In the genomic region with DNA sequence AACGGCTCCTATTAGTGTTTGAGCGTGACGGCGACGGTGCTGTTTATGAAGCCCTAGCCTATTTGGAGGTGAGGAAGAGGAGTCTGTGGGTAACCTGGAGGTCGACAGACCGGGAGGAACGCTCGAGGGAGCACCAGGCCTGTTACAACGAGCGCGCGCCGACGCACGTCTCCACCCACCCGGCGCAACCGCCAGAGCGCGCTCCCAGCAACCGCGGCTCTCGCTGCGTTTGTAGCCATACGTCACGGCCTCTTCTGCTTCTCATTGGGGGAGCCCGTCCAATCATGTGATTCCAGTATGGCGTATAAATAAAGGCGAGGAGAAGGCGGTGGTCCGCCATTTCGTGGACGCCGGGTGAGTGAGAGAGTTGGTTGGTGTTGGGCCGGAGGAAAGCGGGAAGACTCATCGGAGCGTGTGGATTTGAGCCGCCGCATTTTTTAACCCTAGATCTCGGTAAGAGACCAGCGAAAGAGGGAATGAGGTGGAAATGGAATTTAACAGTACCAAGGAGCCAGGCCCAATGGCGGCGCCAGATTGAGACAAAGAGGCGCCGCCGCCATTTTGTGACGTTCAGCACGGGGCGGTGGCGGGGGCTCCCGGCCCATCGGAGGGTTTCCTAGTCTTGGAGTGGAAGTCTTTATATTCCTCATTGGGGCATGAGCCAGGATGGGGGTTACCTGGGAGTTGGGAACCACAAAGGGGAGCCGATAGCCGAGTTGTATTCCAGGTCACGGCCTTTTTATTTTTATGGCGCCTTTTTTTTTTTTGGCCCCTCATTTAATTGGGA, we compare ENCODE assay signal across 1 cellular context.
TF ChIP-seq lines count a peak whose summit lies in the region.

A gene (plus strand): TSS at position 334 of the 787 bp plus-strand sequence. CDS start 2,401 bp downstream, outside the sequence.

TF ChIP-seq in HepG2, 621 proteins besides CTCF, POLR2A, EP300 and RAD21 (continued from another document and continues in another):
- TF ChIP-seq, protein P1, sequence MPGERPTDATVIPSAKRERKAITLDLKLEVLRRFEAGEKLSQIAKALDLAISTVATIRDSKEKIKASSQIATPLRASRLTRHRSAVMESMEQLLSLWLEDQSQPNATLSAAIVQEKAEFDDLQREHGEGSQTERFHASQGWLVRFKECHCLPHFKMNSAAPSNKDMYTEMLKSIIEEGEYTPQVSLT (CRISPR knock-in tag; IDR thresholded peaks at IDR 0.05; ENCODE audit: borderline replicate concordance, low read depth) = no peak; the same call in 1 of the 2 replicates
- TF ChIP-seq ZNF563 (CRISPR knock-in tag; IDR thresholded peaks at IDR 0.05) (no peak; the same call in 1 of the 2 replicates), ZNF335 (CRISPR knock-in tag; IDR thresholded peaks at IDR 0.05) (peak; percentile 84), GABPA (IDR thresholded peaks at IDR 0.05; ENCODE audit: low read depth, low read length) (no peak), GABPA (CRISPR knock-in tag; IDR thresholded peaks at IDR 0.05; ENCODE audit: low read depth) (no peak; the same call in 1 of the 2 replicates), TBX3 (IDR thresholded peaks at IDR 0.05; ENCODE audit: borderline replicate concordance) (no peak), MAFK (conservative IDR thresholded peaks at IDR 0.05 in 1 of 2, IDR thresholded peaks at IDR 0.05 in 1 of 2; ENCODE audit: low read length in 2 of 2) (no peak), YEATS4 (CRISPR knock-in tag; IDR thresholded peaks at IDR 0.05; ENCODE audit: borderline replicate concordance) (peak; percentile 96), ZIK1 (CRISPR knock-in tag; IDR thresholded peaks at IDR 0.05; ENCODE audit: borderline replicate concordance, low read depth) (peak; percentile 93; the same call in 1 of the 2 replicates), NCOR1 (IDR thresholded peaks at IDR 0.05; ENCODE audit: borderline replicate concordance, low read length) (0 out of 2 replicates have a peak, but pooled peaks have one; percentile 44), SNAI1 (CRISPR knock-in tag; IDR thresholded peaks at IDR 0.05; ENCODE audit: borderline replicate concordance) (peak; percentile 89; the same call in 1 of the 2 replicates), ZNF354B (CRISPR knock-in tag; IDR thresholded peaks at IDR 0.05) (0 out of 2 replicates have a peak, but pooled peaks have one; percentile 45), TP53 (CRISPR knock-in tag; conservative IDR thresholded peaks at IDR 0.05) (no peak), ADNP (CRISPR knock-in tag; IDR thresholded peaks at IDR 0.05) (no peak), ZNF749 (CRISPR knock-in tag; IDR thresholded peaks at IDR 0.05; ENCODE audit: borderline replicate concordance) (peak; percentile 67; the same call in 1 of the 2 replicates), ZNF282 (IDR thresholded peaks at IDR 0.05; ENCODE audit: partially characterized antibody) (no peak), DNMT3B (CRISPR knock-in tag; conservative IDR thresholded peaks at IDR 0.05) (peak; percentile 88)
- TF ChIP-seq, protein P2, sequence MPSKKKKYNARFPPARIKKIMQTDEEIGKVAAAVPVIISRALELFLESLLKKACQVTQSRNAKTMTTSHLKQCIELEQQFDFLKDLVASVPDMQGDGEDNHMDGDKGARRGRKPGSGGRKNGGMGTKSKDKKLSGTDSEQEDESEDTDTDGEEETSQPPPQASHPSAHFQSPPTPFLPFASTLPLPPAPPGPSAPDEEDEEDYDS (CRISPR knock-in tag; IDR thresholded peaks at IDR 0.05) = peak; percentile 99
- TF ChIP-seq, protein P3, sequence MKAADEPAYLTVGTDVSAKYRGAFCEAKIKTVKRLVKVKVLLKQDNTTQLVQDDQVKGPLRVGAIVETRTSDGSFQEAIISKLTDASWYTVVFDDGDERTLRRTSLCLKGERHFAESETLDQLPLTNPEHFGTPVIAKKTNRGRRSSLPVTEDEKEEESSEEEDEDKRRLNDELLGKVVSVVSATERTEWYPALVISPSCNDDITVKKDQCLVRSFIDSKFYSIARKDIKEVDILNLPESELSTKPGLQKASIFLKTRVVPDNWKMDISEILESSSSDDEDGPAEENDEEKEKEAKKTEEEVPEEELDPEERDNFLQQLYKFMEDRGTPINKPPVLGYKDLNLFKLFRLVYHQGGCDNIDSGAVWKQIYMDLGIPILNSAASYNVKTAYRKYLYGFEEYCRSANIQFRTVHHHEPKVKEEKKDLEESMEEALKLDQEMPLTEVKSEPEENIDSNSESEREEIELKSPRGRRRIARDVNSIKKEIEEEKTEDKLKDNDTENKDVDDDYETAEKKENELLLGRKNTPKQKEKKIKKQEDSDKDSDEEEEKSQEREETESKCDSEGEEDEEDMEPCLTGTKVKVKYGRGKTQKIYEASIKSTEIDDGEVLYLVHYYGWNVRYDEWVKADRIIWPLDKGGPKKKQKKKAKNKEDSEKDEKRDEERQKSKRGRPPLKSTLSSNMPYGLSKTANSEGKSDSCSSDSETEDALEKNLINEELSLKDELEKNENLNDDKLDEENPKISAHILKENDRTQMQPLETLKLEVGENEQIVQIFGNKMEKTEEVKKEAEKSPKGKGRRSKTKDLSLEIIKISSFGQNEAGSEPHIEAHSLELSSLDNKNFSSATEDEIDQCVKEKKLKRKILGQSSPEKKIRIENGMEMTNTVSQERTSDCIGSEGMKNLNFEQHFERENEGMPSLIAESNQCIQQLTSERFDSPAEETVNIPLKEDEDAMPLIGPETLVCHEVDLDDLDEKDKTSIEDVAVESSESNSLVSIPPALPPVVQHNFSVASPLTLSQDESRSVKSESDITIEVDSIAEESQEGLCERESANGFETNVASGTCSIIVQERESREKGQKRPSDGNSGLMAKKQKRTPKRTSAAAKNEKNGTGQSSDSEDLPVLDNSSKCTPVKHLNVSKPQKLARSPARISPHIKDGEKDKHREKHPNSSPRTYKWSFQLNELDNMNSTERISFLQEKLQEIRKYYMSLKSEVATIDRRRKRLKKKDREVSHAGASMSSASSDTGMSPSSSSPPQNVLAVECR (CRISPR knock-in tag; IDR thresholded peaks at IDR 0.05; ENCODE audit: borderline replicate concordance) = peak; percentile 82; the same call in 1 of the 2 replicates
- TF ChIP-seq, protein P4, sequence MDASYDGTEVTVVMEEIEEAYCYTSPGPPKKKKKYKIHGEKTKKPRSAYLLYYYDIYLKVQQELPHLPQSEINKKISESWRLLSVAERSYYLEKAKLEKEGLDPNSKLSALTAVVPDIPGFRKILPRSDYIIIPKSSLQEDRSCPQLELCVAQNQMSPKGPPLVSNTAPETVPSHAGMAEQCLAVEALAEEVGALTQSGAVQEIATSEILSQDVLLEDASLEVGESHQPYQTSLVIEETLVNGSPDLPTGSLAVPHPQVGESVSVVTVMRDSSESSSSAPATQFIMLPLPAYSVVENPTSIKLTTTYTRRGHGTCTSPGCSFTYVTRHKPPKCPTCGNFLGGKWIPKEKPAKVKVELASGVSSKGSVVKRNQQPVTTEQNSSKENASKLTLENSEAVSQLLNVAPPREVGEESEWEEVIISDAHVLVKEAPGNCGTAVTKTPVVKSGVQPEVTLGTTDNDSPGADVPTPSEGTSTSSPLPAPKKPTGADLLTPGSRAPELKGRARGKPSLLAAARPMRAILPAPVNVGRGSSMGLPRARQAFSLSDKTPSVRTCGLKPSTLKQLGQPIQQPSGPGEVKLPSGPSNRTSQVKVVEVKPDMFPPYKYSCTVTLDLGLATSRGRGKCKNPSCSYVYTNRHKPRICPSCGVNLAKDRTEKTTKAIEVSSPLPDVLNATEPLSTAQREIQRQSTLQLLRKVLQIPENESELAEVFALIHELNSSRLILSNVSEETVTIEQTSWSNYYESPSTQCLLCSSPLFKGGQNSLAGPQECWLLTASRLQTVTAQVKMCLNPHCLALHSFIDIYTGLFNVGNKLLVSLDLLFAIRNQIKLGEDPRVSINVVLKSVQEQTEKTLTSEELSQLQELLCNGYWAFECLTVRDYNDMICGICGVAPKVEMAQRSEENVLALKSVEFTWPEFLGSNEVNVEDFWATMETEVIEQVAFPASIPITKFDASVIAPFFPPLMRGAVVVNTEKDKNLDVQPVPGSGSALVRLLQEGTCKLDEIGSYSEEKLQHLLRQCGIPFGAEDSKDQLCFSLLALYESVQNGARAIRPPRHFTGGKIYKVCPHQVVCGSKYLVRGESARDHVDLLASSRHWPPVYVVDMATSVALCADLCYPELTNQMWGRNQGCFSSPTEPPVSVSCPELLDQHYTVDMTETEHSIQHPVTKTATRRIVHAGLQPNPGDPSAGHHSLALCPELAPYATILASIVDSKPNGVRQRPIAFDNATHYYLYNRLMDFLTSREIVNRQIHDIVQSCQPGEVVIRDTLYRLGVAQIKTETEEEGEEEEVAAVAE (CRISPR knock-in tag; IDR thresholded peaks at IDR 0.05; ENCODE audit: borderline replicate concordance) = peak; percentile 75; the same call in 1 of the 2 replicates
- TF ChIP-seq, protein P5, sequence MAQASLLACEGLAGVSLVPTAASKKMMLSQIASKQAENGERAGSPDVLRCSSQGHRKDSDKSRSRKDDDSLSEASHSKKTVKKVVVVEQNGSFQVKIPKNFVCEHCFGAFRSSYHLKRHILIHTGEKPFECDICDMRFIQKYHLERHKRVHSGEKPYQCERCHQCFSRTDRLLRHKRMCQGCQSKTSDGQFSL (CRISPR knock-in tag; IDR thresholded peaks at IDR 0.05) = no peak
- TF ChIP-seq, protein P6, sequence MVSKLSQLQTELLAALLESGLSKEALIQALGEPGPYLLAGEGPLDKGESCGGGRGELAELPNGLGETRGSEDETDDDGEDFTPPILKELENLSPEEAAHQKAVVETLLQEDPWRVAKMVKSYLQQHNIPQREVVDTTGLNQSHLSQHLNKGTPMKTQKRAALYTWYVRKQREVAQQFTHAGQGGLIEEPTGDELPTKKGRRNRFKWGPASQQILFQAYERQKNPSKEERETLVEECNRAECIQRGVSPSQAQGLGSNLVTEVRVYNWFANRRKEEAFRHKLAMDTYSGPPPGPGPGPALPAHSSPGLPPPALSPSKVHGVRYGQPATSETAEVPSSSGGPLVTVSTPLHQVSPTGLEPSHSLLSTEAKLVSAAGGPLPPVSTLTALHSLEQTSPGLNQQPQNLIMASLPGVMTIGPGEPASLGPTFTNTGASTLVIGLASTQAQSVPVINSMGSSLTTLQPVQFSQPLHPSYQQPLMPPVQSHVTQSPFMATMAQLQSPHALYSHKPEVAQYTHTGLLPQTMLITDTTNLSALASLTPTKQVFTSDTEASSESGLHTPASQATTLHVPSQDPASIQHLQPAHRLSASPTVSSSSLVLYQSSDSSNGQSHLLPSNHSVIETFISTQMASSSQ (IDR thresholded peaks at IDR 0.05; ENCODE audit: low read depth) = no peak
- TF ChIP-seq, protein P6 (CRISPR knock-in tag; IDR thresholded peaks at IDR 0.05; ENCODE audit: borderline replicate concordance) = peak; percentile 58; the same call in 1 of the 2 replicates
- TF ChIP-seq, protein P7, sequence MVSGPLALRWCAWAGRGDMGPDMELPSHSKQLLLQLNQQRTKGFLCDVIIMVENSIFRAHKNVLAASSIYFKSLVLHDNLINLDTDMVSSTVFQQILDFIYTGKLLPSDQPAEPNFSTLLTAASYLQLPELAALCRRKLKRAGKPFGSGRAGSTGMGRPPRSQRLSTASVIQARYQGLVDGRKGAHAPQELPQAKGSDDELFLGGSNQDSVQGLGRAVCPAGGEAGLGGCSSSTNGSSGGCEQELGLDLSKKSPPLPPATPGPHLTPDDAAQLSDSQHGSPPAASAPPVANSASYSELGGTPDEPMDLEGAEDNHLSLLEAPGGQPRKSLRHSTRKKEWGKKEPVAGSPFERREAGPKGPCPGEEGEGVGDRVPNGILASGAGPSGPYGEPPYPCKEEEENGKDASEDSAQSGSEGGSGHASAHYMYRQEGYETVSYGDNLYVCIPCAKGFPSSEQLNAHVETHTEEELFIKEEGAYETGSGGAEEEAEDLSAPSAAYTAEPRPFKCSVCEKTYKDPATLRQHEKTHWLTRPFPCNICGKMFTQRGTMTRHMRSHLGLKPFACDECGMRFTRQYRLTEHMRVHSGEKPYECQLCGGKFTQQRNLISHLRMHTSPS (CRISPR knock-in tag; IDR thresholded peaks at IDR 0.05; ENCODE audit: low read depth) = peak; percentile 77; the same call in 1 of the 2 replicates
- TF ChIP-seq, protein P8, sequence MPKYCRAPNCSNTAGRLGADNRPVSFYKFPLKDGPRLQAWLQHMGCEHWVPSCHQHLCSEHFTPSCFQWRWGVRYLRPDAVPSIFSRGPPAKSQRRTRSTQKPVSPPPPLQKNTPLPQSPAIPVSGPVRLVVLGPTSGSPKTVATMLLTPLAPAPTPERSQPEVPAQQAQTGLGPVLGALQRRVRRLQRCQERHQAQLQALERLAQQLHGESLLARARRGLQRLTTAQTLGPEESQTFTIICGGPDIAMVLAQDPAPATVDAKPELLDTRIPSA (CRISPR knock-in tag; IDR thresholded peaks at IDR 0.05; ENCODE audit: borderline replicate concordance) = no peak; the same call in 1 of the 2 replicates
- TF ChIP-seq, protein P9, sequence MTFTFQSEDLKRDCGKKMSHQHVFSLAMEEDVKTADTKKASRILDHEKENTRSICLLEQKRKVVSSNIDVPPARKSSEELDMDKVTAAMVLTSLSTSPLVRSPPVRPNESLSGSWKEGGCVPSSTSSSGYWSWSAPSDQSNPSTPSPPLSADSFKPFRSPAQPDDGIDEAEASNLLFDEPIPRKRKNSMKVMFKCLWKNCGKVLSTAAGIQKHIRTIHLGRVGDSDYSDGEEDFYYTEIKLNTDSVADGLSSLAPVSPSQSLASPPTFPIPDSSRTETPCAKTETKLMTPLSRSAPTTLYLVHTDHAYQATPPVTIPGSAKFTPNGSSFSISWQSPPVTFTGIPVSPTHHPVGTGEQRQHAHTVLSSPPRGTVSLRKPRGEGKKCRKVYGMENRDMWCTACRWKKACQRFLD (CRISPR knock-in tag; IDR thresholded peaks at IDR 0.05; ENCODE audit: borderline replicate concordance) = peak; percentile 24
- TF ChIP-seq, protein P10, sequence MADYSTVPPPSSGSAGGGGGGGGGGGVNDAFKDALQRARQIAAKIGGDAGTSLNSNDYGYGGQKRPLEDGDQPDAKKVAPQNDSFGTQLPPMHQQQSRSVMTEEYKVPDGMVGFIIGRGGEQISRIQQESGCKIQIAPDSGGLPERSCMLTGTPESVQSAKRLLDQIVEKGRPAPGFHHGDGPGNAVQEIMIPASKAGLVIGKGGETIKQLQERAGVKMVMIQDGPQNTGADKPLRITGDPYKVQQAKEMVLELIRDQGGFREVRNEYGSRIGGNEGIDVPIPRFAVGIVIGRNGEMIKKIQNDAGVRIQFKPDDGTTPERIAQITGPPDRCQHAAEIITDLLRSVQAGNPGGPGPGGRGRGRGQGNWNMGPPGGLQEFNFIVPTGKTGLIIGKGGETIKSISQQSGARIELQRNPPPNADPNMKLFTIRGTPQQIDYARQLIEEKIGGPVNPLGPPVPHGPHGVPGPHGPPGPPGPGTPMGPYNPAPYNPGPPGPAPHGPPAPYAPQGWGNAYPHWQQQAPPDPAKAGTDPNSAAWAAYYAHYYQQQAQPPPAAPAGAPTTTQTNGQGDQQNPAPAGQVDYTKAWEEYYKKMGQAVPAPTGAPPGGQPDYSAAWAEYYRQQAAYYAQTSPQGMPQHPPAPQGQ (CRISPR knock-in tag; IDR thresholded peaks at IDR 0.05; ENCODE audit: borderline replicate concordance) = no peak
